ENCODE assay signal across 8 cellular contexts in genomic region chr5:114789773-114790402, GRCh38.
DNase-seq lines count a peak whose midpoint lies in the region; ATAC-seq and TF ChIP-seq lines count a peak whose summit lies in the region.

No MANE protein-coding gene starts in this region.

- no peak for TF ChIP-seq CTCF in cardiac muscle cell (IDR thresholded peaks at IDR 0.05; ENCODE audit: low read depth, low read length)

- H3K9me3 ChIP-seq in cardiac muscle cell (ENCODE audit: low read depth) = no peaks in the 10 kb centered on the region

- no peaks in the 10 kb centered on the region for H3K36me3 Mint-ChIP-seq in activated T-cell treated with anti-CD3 and anti-CD28 coated beads, Interleukin-2, amount 50 U/mL, for 24 hours (ENCODE audit: low read depth)

- H3K4me3 ChIP-seq in cardiac muscle cell = no peak overlapping the region

- DNase-seq in cardiac muscle cell (ENCODE audit: low read depth in 1 of 2, low spot score in 1 of 2) (peak; percentile 19 to 62), cardiac septum (ENCODE audit: low spot score) (no peak), OCI-M1 (lab: John Stamatoyannopoulos, UW) (peak; percentile 2), germinal center (ENCODE audit: low spot score) (peak; percentile 6)
- no peak for DNase-seq in activated CD4-positive, alpha-beta T cell treated with anti-CD3 and anti-CD28 coated beads for 48 hours
- no peak for DNase-seq in activated T-cell treated with anti-CD3 and anti-CD28 coated beads, Interleukin-2, amount 50 U/mL, for 24 hours

- H3K4me1 Mint-ChIP-seq in activated T-cell treated with anti-CD3 and anti-CD28 coated beads, Interleukin-2, amount 50 U/mL, for 24 hours (ENCODE audit: low read depth) = no peaks in the 10 kb centered on the region

- no peaks in the 10 kb centered on the region for H3K4me1 ChIP-seq in cardiac muscle cell (ENCODE audit: low read depth)

- H3K36me3 ChIP-seq in cardiac muscle cell = no peaks in the 10 kb centered on the region

- no peaks in the 10 kb centered on the region for H3K27me3 ChIP-seq in cardiac muscle cell

- no peaks in the 10 kb centered on the region for H3K9me3 Mint-ChIP-seq in activated T-cell treated with anti-CD3 and anti-CD28 coated beads, Interleukin-2, amount 50 U/mL, for 24 hours

- no peak overlapping the region for H3K27ac ChIP-seq in cardiac muscle cell

- ATAC-seq in HG03139 (IDR thresholded peaks at IDR 0.05; ENCODE audit: unreplicated experiment) (peak; percentile 82), GM18909 (IDR thresholded peaks at IDR 0.05; ENCODE audit: poor library complexity, unreplicated experiment) (no peak)

- no peak overlapping the region for H3K27ac Mint-ChIP-seq in activated T-cell treated with anti-CD3 and anti-CD28 coated beads, Interleukin-2, amount 50 U/mL, for 24 hours

- no peak overlapping the region for H3K4me3 Mint-ChIP-seq in activated T-cell treated with anti-CD3 and anti-CD28 coated beads, Interleukin-2, amount 50 U/mL, for 24 hours

- H3K27me3 Mint-ChIP-seq in activated T-cell treated with anti-CD3 and anti-CD28 coated beads, Interleukin-2, amount 50 U/mL, for 24 hours = no peaks in the 10 kb centered on the region

- intact Hi-C loops in cardiac septum (cut with DNase I) = loop anchor here (5.0 kb wide), 1 partner anchor 1113 kb away; no protein-coding TSS in a partner anchor

Comparison
In these comparisons a context has a peak if more than half of its experiments do, and no peak if none do; other contexts are left out.
1. DNase-seq: peak in cardiac muscle cell (2 of 2), OCI-M1 (single experiment) and germinal center (single experiment); none in cardiac septum (single experiment), activated CD4-positive, alpha-beta T cell treated with anti-CD3 and anti-CD28 coated beads for 48 hours (single experiment) and activated T-cell treated with anti-CD3 and anti-CD28 coated beads, Interleukin-2, amount 50 U/mL, for 24 hours (single experiment).